ENCODE assay signal across 10 cellular contexts in the genomic region with DNA sequence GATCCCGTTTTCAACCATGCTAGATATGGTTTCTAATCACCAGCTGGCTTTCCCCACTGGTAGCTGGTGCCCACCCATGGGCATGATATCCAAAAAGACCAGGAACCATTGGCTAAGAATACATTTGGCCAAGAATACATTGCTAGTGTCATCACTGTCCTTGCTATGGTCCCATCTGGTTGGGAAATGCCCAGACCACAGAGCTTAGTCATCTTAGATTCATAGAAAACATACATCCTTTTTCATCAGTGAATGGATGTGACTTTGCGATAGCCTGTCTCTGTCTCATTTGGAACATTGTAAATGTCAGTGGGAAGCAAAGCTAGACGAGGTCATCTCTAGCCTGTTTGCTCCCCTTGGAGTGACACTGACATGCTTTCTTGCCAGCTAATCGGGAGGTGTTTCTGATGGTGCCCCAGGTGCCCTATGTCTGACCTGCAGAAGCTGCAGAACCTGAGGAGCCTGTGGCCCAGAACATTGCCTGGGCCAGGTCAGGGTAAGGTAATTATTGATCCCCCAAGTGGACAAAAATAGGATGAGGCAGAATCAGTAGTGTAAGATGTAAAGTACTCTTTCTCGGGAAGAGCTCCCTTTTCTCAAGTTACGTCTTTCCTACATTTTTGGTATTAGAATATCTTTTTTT.
DNase-seq lines count a peak whose midpoint lies in the region; ATAC-seq, FAIRE-seq and TF ChIP-seq lines count a peak whose summit lies in the region.
"Had no signal": no experiment of that assay in that cellular context is flagged by ENCODE, and none has a peak within 500 bp of the region (broad histone marks: within the 10 kb centered on the region; RNA-seq: fewer than 3 reads in every experiment).

No MANE protein-coding gene starts in this region.

- ATAC-seq in GM19463 (IDR thresholded peaks at IDR 0.05; ENCODE audit: unreplicated experiment): peak; percentile 72
- ATAC-seq in HG03571 (IDR thresholded peaks at IDR 0.05; ENCODE audit: unreplicated experiment): no peak

- DNase-seq in NOMO-1 treated with DMSO at 0.1 percent for 48 hours (lab: John Stamatoyannopoulos, UW; ENCODE audit: unreplicated experiment): peak; percentile 88
- DNase-seq in brain microvascular endothelial cell: peak; percentile 54
- DNase-seq in left ventricle myocardium inferior: no peak
- no peak for DNase-seq in C1 segment of cervical spinal cord (lab: John Stamatoyannopoulos, UW)
- no peak for DNase-seq in small intestine
- DNase-seq: heart left ventricle, NCI-H2171 had no signal

- no peak for FAIRE-seq in small intestine (lab: Jason Lieb, UNC)

- H3K4me2 ChIP-seq in BLaER1 treated with 17β-estradiol and CSF1 and Interleukin-3, amounts not matched to agents 10 nM and 100 nM: peak overlapping the region in 9 of 11 experiments; percentile 22 to 95 (median 89); a peak in 17 of 22 replicates

- H3K36me3 ChIP-seq in BLaER1 treated with 17β-estradiol and CSF1 and Interleukin-3, amounts not matched to agents 10 nM and 100 nM: peaks cover 9 to 34% (median 23%) of the 10 kb centered on the region in 11 experiments
- H3K36me3 ChIP-seq in brain microvascular endothelial cell (replicated peaks) (peaks cover 3% of the 10 kb centered on the region), left ventricle myocardium inferior (peaks cover 4% of the 10 kb centered on the region), small intestine (ENCODE audit: control insufficient read depth in 2 of 2, insufficient read depth in 2 of 2, low read length in 2 of 2) (no peaks in the 10 kb centered on the region)

- 76 to 86% (median 85%) methylated on average over 6 of the region's 6 CpGs for WGBS in small intestine, 3 donors

- no peaks in the 10 kb centered on the region for H3K27me3 ChIP-seq in BLaER1 treated with 17β-estradiol and CSF1 and Interleukin-3, amounts not matched to agents 10 nM and 100 nM
- H3K27me3 ChIP-seq in brain microvascular endothelial cell (replicated peaks): no peaks in the 10 kb centered on the region
- H3K27me3 ChIP-seq in left ventricle myocardium inferior (ENCODE audit: low read depth): no peaks in the 10 kb centered on the region
- H3K27me3 ChIP-seq in small intestine (ENCODE audit: control insufficient read depth in 2 of 2, insufficient read depth in 2 of 2, low read length in 2 of 2): no peaks in the 10 kb centered on the region
- H3K27me3 ChIP-seq: heart left ventricle had no signal

- H3K4me1 ChIP-seq in BLaER1 treated with 17β-estradiol and CSF1 and Interleukin-3, amounts not matched to agents 10 nM and 100 nM: peaks cover 0 to 61% (median 45%) of the 10 kb centered on the region in 10 experiments; a peak in 17 of 20 replicates
- no peaks in the 10 kb centered on the region for H3K4me1 ChIP-seq in left ventricle myocardium inferior
- no peaks in the 10 kb centered on the region for H3K4me1 ChIP-seq in small intestine (ENCODE audit: control insufficient read depth in 2 of 2, insufficient read depth in 1 of 2, low read depth in 1 of 2, low read length in 1 of 2)

- intact Hi-C loops in left ventricle myocardium inferior (cut with micrococcal nuclease): no loop called here

- peaks cover 0 to 7% (median 0%) of the 10 kb centered on the region in 11 experiments; a peak in 4 of 22 replicates for H3K9me3 ChIP-seq in BLaER1 treated with 17β-estradiol and CSF1 and Interleukin-3, amounts not matched to agents 10 nM and 100 nM (replicated peaks in 1 of 11)
- H3K9me3 ChIP-seq in left ventricle myocardium inferior (replicated peaks): no peaks in the 10 kb centered on the region
- no peaks in the 10 kb centered on the region for H3K9me3 ChIP-seq in small intestine (ENCODE audit: control insufficient read depth, low read depth)
- H3K9me3 ChIP-seq: heart left ventricle had no signal

- H3K9ac ChIP-seq in BLaER1 treated with 17β-estradiol and CSF1 and Interleukin-3, amounts not matched to agents 10 nM and 100 nM: peak overlapping the region in 6 of 11 experiments; percentile 36 to 74 (median 65); a peak in 11 of 22 replicates

- in situ Hi-C loops in brain microvascular endothelial cell (cut with HindIII; ENCODE audit: low pct_ligation_motif_present, low sequenced_read_pairs): no loop called here

- peak overlapping the region in 1 of 10 experiments; percentile 46; a peak in 1 of 20 replicates for H3K4me3 ChIP-seq in BLaER1 treated with 17β-estradiol and CSF1 and Interleukin-3, amounts not matched to agents 10 nM and 100 nM
- H3K4me3 ChIP-seq in brain microvascular endothelial cell (ENCODE audit: low read depth, low read length): no peak overlapping the region
- no peak overlapping the region for H3K4me3 ChIP-seq in left ventricle myocardium inferior
- H3K4me3 ChIP-seq in small intestine (ENCODE audit: low read depth in 1 of 2, low read length in 2 of 2): no peak overlapping the region
- H3K4me3 ChIP-seq: heart left ventricle had no signal

- no peak for TF ChIP-seq CTCF in brain microvascular endothelial cell (IDR thresholded peaks at IDR 0.05; ENCODE audit: low read depth, low read length, missing control alignments)
- no peak for TF ChIP-seq CTCF in left ventricle myocardium inferior (IDR thresholded peaks at IDR 0.05; ENCODE audit: borderline replicate concordance)

- peaks cover 0 to 38% (median 10%) of the 10 kb centered on the region in 11 experiments; a peak in 5 of 22 replicates for H4K20me1 ChIP-seq in BLaER1 treated with 17β-estradiol and CSF1 and Interleukin-3, amounts not matched to agents 10 nM and 100 nM

- H3K27ac ChIP-seq in BLaER1 treated with 17β-estradiol and CSF1 and Interleukin-3, amounts not matched to agents 10 nM and 100 nM: peak overlapping the region in 9 of 11 experiments; percentile 52 to 88 (median 74); a peak in 18 of 22 replicates
- H3K27ac ChIP-seq in brain microvascular endothelial cell (no peak overlapping the region), left ventricle myocardium inferior (replicated peaks) (no peak overlapping the region), small intestine (ENCODE audit: low read depth in 1 of 2, low read length in 1 of 2) (no peak overlapping the region)
- H3K27ac ChIP-seq: heart left ventricle had no signal

Comparison
In these comparisons a context has a peak if more than half of its experiments do, and no peak if none do; other contexts are left out.
1. H3K27ac ChIP-seq: peak in BLaER1 treated with 17β-estradiol and CSF1 and Interleukin-3, amounts not matched to agents 10 nM and 100 nM (9 of 11); none in brain microvascular endothelial cell (single experiment), left ventricle myocardium inferior (single experiment) and small intestine (0 of 2).
2. DNase-seq: peak in NOMO-1 treated with DMSO at 0.1 percent for 48 hours (single experiment) and brain microvascular endothelial cell (single experiment); none in left ventricle myocardium inferior (single experiment), C1 segment of cervical spinal cord (0 of 14) and small intestine (single experiment).